ENCODE assay signal across 26 cellular contexts in genomic region chr3:16715281-16715680, GRCh38.
DNase-seq lines count a peak whose midpoint lies in the region; FAIRE-seq and TF ChIP-seq lines count a peak whose summit lies in the region.
"Had no signal": no experiment of that assay in that cellular context is flagged by ENCODE, and none has a peak within 500 bp of the region (broad histone marks: within the 10 kb centered on the region; RNA-seq: fewer than 3 reads in every experiment).

No MANE protein-coding gene starts in this region.

- TF ChIP-seq EP300 in H1 (IDR thresholded peaks at IDR 0.05; ENCODE audit: borderline replicate concordance in 1 of 2, low read depth in 2 of 2, low read length in 2 of 2): no peak

- H4K5ac ChIP-seq in H1 (ENCODE audit: insufficient read length, low read depth, low read length): no peak overlapping the region

- H2BK5ac ChIP-seq in H1 (ENCODE audit: low read depth, low read length) (no peak overlapping the region), trophoblast cell (ENCODE audit: low read depth, low read length, poor library complexity) (peak overlapping the region; percentile 10)

- H3K4me3 ChIP-seq in H1 (ENCODE audit: extremely low read depth in 1 of 4, insufficient read depth in 2 of 4, low read depth in 3 of 4, low read length in 4 of 4) (no peak overlapping the region), trophoblast cell (ENCODE audit: low read depth, low read length) (no peak overlapping the region)
- H3K4me3 ChIP-seq: A549; BLaER1 treated with 17β-estradiol and CSF1 and Interleukin-3, amounts not matched to agents 10 nM and 100 nM; GM12878 had no signal

- no peaks in the 10 kb centered on the region for H4K20me1 ChIP-seq in H1 (replicated peaks in 1 of 2; ENCODE audit: control insufficient read depth in 1 of 2, insufficient read depth in 2 of 2, low read length in 2 of 2)
- H4K20me1 ChIP-seq: BLaER1 treated with 17β-estradiol and CSF1 and Interleukin-3, amounts not matched to agents 10 nM and 100 nM had no signal

- 96% methylated on average over 4 of the region's 4 CpGs; no CpG with 5 or more reads in 1 of the 2 experiments for WGBS in H1 (ENCODE audit: extremely low coverage in 1 of 2, insufficient coverage in 1 of 2, insufficient read length in 1 of 2, insufficient replicate concordance in 2 of 2, low coverage in 1 of 2, low lambda C conversion rate in 2 of 2, missing lambda C conversion rate in 1 of 2), 2 experiments
- WGBS in trophoblast cell (ENCODE audit: extremely low coverage, insufficient coverage, insufficient read length): no CpG with 5 or more reads among the region's 4 CpGs

- H3K4me2 ChIP-seq in H1 (ENCODE audit: insufficient read depth in 1 of 2, low read depth in 2 of 2, low read length in 2 of 2) (no peak overlapping the region), trophoblast cell (ENCODE audit: low read length) (no peak overlapping the region)
- H3K4me2 ChIP-seq: A549; BLaER1 treated with 17β-estradiol and CSF1 and Interleukin-3, amounts not matched to agents 10 nM and 100 nM had no signal

- no peak overlapping the region for H2BK15ac ChIP-seq in H1 (ENCODE audit: low read length)

- no peak for TF ChIP-seq POLR2A in H1 (IDR thresholded peaks at IDR 0.05; ENCODE audit: control extremely low read depth in 1 of 2, low read depth in 2 of 2, low read length in 2 of 2)

- H3K14ac ChIP-seq in H1 (ENCODE audit: insufficient read length): no peak overlapping the region
- no peak overlapping the region for H3K14ac ChIP-seq in trophoblast cell (ENCODE audit: low read length)

- H3K4ac ChIP-seq in H1 (replicated peaks; ENCODE audit: insufficient read length, low read depth, low read length) (no peak overlapping the region), trophoblast cell (ENCODE audit: low read depth, low read length) (no peak overlapping the region)

- H3K27me3 ChIP-seq in H1 (replicated peaks in 1 of 4; ENCODE audit: control insufficient read depth in 3 of 4, extremely low read depth in 1 of 4, insufficient read depth in 3 of 4, low read length in 3 of 4) (no peaks in the 10 kb centered on the region), trophoblast cell (ENCODE audit: insufficient read depth, low read length) (no peaks in the 10 kb centered on the region)
- H3K27me3 ChIP-seq: BLaER1 treated with 17β-estradiol and CSF1 and Interleukin-3, amounts not matched to agents 10 nM and 100 nM had no signal

- no peak overlapping the region for H3K27ac ChIP-seq in H1 (ENCODE audit: low read depth, low read length)
- peak overlapping the region; percentile 47 for H3K27ac ChIP-seq in trophoblast cell (ENCODE audit: low read depth, low read length)
- H3K27ac ChIP-seq: 22Rv1; A549; BLaER1 treated with 17β-estradiol and CSF1 and Interleukin-3, amounts not matched to agents 10 nM and 100 nM had no signal

- no peaks in the 10 kb centered on the region for H3K79me1 ChIP-seq in H1 (ENCODE audit: low read depth, low read length)
- H3K79me1 ChIP-seq in trophoblast cell (ENCODE audit: low read length): peaks cover 6% of the 10 kb centered on the region

- H4K8ac ChIP-seq in H1 (ENCODE audit: extremely low read depth, insufficient read depth, low read length) (peak overlapping the region; percentile 29; the same call in 1 of the 2 replicates), trophoblast cell (ENCODE audit: low read depth, low read length) (peak overlapping the region; percentile 58)

- H2BK12ac ChIP-seq in H1 (ENCODE audit: low read depth, low read length) (no peak overlapping the region), trophoblast cell (ENCODE audit: low read length) (no peak overlapping the region)

- in situ Hi-C loops in G401 (cut with HindIII; ENCODE audit: low sequenced_read_pairs) (no loop called here), KBM-7 (cut with MboI; ENCODE audit: low pct_unique_long_range_greater_than_20kb, low sequenced_read_pairs) (no loop called here)

- no peak overlapping the region for H2AFZ ChIP-seq in H1 (ENCODE audit: low read length)
- H2AFZ ChIP-seq in trophoblast cell (ENCODE audit: insufficient read depth, low read length, poor library complexity): no peak overlapping the region

- H3K4me1 ChIP-seq in H1 (replicated peaks in 1 of 4; ENCODE audit: control insufficient read depth in 3 of 4, insufficient read depth in 4 of 4, low read length in 3 of 4): no peaks in the 10 kb centered on the region
- peaks cover 11 to 13% of the 10 kb centered on the region in 2 experiments for H3K4me1 ChIP-seq in trophoblast cell (ENCODE audit: control insufficient read depth in 1 of 2, insufficient read depth in 2 of 2, low read length in 2 of 2)
- H3K4me1 ChIP-seq: A549; BLaER1 treated with 17β-estradiol and CSF1 and Interleukin-3, amounts not matched to agents 10 nM and 100 nM had no signal

- H4K91ac ChIP-seq in H1 (replicated peaks; ENCODE audit: insufficient read length, low read length) (no peak overlapping the region), trophoblast cell (ENCODE audit: low read depth, low read length) (peak overlapping the region; percentile 71)

- no peaks in the 10 kb centered on the region for H3K36me3 ChIP-seq in H1 (ENCODE audit: control insufficient read depth in 2 of 4, insufficient read depth in 4 of 4, low read length in 3 of 4)
- no peaks in the 10 kb centered on the region for H3K36me3 ChIP-seq in trophoblast cell (ENCODE audit: control insufficient read depth in 1 of 2, insufficient read depth in 2 of 2, low read length in 2 of 2)
- H3K36me3 ChIP-seq: BLaER1 treated with 17β-estradiol and CSF1 and Interleukin-3, amounts not matched to agents 10 nM and 100 nM had no signal

- FAIRE-seq in H1 (lab: Jason Lieb, UNC): no peak
- FAIRE-seq: A549, GM12878, GM12892, GM18507 had no signal

- DNase-seq in ELF-1 (ENCODE audit: low read depth, low spot score) (peak; percentile 71), M059J (ENCODE audit: low read depth) (peak; percentile 37), H1 (ENCODE audit: low read depth in 1 of 2, low spot score in 2 of 2) (no peak), trophoblast cell (peak; percentile 77 to 85), G401 (ENCODE audit: low spot score) (no peak), C1 segment of cervical spinal cord (lab: John Stamatoyannopoulos, UW) (no peak), NCI-H2171 treated with DMSO at 0.1 percent for 48 hours (lab: John Stamatoyannopoulos, UW) (no peak), KBM-7 (no peak)
- DNase-seq: AML-193; CD4-positive, alpha-beta memory T cell; CD4-positive, CD25-positive, alpha-beta regulatory T cell; CD8-positive, alpha-beta memory T cell; COR-L47; DMS 273 treated with DMSO at 0.1 percent for 48 hours; DMS153; DMS53; DMS79; DND-41; EL; GDM1 had no signal

- no peak overlapping the region for H3K23ac ChIP-seq in H1 (ENCODE audit: insufficient read length)
- no peak overlapping the region for H3K23ac ChIP-seq in trophoblast cell (ENCODE audit: low read length)

- H3K18ac ChIP-seq in H1 (ENCODE audit: extremely low read depth, low read length) (no peak overlapping the region), trophoblast cell (ENCODE audit: low read length) (peak overlapping the region; percentile 12)

- H3K79me2 ChIP-seq in H1 (ENCODE audit: control insufficient read depth in 1 of 2, insufficient read depth in 2 of 2, low read length in 2 of 2): no peaks in the 10 kb centered on the region
- H3K79me2 ChIP-seq in trophoblast cell (ENCODE audit: control insufficient read depth, insufficient read depth, low read length, poor library complexity): no peaks in the 10 kb centered on the region

- TF ChIP-seq RAD21 in H1 (IDR thresholded peaks at IDR 0.05 in 1 of 2, conservative IDR thresholded peaks at IDR 0.05 in 1 of 2; ENCODE audit: low read depth in 2 of 2, low read length in 2 of 2): no peak

- H2AK5ac ChIP-seq in H1 (ENCODE audit: low read depth, low read length): no peak overlapping the region
- no peak overlapping the region for H2AK5ac ChIP-seq in trophoblast cell (ENCODE audit: low read length)

- no peak overlapping the region for H2BK120ac ChIP-seq in H1 (replicated peaks; ENCODE audit: low read depth, low read length)
- peak overlapping the region; percentile 12 for H2BK120ac ChIP-seq in trophoblast cell (ENCODE audit: insufficient read depth, low read length, poor library complexity)

- H3K9ac ChIP-seq in H1 (replicated peaks in 1 of 4; ENCODE audit: extremely low read depth in 1 of 4, low read depth in 3 of 4, low read length in 3 of 4) (no peak overlapping the region), trophoblast cell (ENCODE audit: low read length) (no peak overlapping the region)
- H3K9ac ChIP-seq: BLaER1 treated with 17β-estradiol and CSF1 and Interleukin-3, amounts not matched to agents 10 nM and 100 nM had no signal

- POLR2A ChIA-PET in H1 (lab: Charles Lee; ENCODE audit: partially characterized antibody): no interaction called here

- H3K9me3 ChIP-seq in H1 (ENCODE audit: insufficient read depth in 2 of 2, low read depth in 1 of 2, low read length in 1 of 2): peaks cover 0 to 6% of the 10 kb centered on the region in 2 experiments; a peak in 1 of 4 replicates
- H3K9me3 ChIP-seq in trophoblast cell (ENCODE audit: insufficient read depth, low read depth, low read length): peaks cover 6% of the 10 kb centered on the region
- H3K9me3 ChIP-seq: A549 had no signal

- no peaks in the 10 kb centered on the region for H3K23me2 ChIP-seq in H1 (ENCODE audit: low read depth, low read length)

- H2BK20ac ChIP-seq in H1 (ENCODE audit: low read length): no peak overlapping the region

- no peak for TF ChIP-seq CTCF in H1 (IDR thresholded peaks at IDR 0.05; ENCODE audit: control extremely low read depth in 1 of 3, insufficient read depth in 1 of 3, low read depth in 1 of 3, low read length in 3 of 3)

- CTCF ChIA-PET in H1 (lab: Charles Lee; ENCODE audit: partially characterized antibody): interaction anchor here (1.4 to 4.0 kb wide), 2 partner anchors 9 to 23 kb away, joined by 3 to 15 read pairs; no protein-coding TSS in a partner anchor

- H4K12ac ChIP-seq in trophoblast cell (ENCODE audit: low read depth, low read length): no peak overlapping the region

- no peak overlapping the region for H3K56ac ChIP-seq in H1 (replicated peaks; ENCODE audit: insufficient read length, low read depth, low read length)

TF ChIP-seq in H1, 55 proteins besides CTCF, POLR2A, EP300 and RAD21 (continues in another document):
- TF ChIP-seq CBX5 (IDR thresholded peaks at IDR 0.05; ENCODE audit: low read depth, low read length): no peak
- TF ChIP-seq SIRT6 (IDR thresholded peaks at IDR 0.05; ENCODE audit: low read length): no peak
- no peak for TF ChIP-seq HDAC6 (IDR thresholded peaks at IDR 0.05; ENCODE audit: low read depth, low read length)
- TF ChIP-seq GABPA (IDR thresholded peaks at IDR 0.05; ENCODE audit: borderline replicate concordance, insufficient read depth, low read length): no peak
- TF ChIP-seq SP1 (IDR thresholded peaks at IDR 0.05; ENCODE audit: low read depth, low read length): no peak
- TF ChIP-seq TCF12 (IDR thresholded peaks at IDR 0.05; ENCODE audit: low read depth, low read length): no peak
- no peak for TF ChIP-seq GTF2F1 (IDR thresholded peaks at IDR 0.05; ENCODE audit: borderline replicate concordance, low read depth, low read length)
- no peak for TF ChIP-seq CREB1 (IDR thresholded peaks at IDR 0.05)
- no peak for TF ChIP-seq KDM5A (IDR thresholded peaks at IDR 0.05; ENCODE audit: low read length)
- TF ChIP-seq FOSL1 (IDR thresholded peaks at IDR 0.05; ENCODE audit: insufficient read depth, low read depth, low read length): no peak
- no peak for TF ChIP-seq CBX8 (IDR thresholded peaks at IDR 0.05; ENCODE audit: borderline replicate concordance, low read depth, low read length)

Comparison
In these comparisons a context has a peak if more than half of its experiments do, and no peak if none do; other contexts are left out.
1. DNase-seq: peak in ELF-1 (single experiment), M059J (single experiment) and trophoblast cell (2 of 2); none in H1 (0 of 2), G401 (single experiment), C1 segment of cervical spinal cord (0 of 14), NCI-H2171 treated with DMSO at 0.1 percent for 48 hours (single experiment) and KBM-7 (single experiment).